Comparison of ENCODE assay signal across 9 cellular contexts in the genomic region with DNA sequence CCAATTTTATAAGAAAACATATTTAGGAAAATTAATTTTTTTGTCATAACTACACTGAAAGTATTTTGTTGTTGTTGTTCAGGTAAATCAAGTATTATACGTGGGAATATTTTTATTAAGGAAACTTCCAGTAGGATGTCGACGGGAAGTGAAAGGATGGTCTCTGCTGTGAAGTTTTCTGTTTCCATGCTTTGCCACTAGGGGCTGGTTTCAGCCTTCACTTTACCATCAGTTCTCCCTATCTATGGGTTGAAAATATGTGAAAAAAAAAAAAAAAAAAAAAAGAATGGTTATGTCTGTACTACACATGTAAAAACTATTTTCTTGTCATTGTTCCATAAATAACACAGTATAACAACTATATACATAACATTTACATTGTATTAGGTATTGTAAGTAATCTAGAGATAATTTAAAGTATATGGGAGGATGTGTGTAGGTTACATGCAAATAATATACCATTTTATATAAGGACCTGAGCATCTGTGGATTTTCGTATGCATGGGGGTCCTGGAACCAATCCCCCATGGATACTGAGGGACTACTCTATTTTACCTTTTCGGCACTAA.
A peak's percentile ranks its signal among the peaks of the same experiment; 100 is the strongest.
DNase-seq lines count a peak whose midpoint lies in the region; ATAC-seq and TF ChIP-seq lines count a peak whose summit lies in the region.
"Had no signal": no experiment of that assay in that cellular context is flagged by ENCODE, and none has a peak within 500 bp of the region (broad histone marks: within the 10 kb centered on the region; RNA-seq: fewer than 3 reads in every experiment).

No MANE protein-coding gene starts in this region.

- peaks cover 54% of the 10 kb centered on the region for H3K4me1 ChIP-seq in PC-9 (replicated peaks; ENCODE audit: insufficient read depth)
- H3K4me1 ChIP-seq in suprapubic skin = peaks cover 31% of the 10 kb centered on the region

- intact Hi-C loops in PC-9 (cut with micrococcal nuclease; ENCODE audit: unreplicated experiment) = no loop called here

- no peak for ATAC-seq in HG02610 (IDR thresholded peaks at IDR 0.05; ENCODE audit: unreplicated experiment)

- peaks cover 19% of the 10 kb centered on the region for H3F3A ChIP-seq in PC-9 (ENCODE audit: insufficient read depth, low read depth)

- no peak overlapping the region for H3K27ac ChIP-seq in PC-9
- no peak overlapping the region for H3K27ac ChIP-seq in suprapubic skin
- H3K27ac ChIP-seq: BLaER1 treated with 17β-estradiol and CSF1 and Interleukin-3, amounts not matched to agents 10 nM and 100 nM had no signal

- H3K27me3 ChIP-seq in PC-9 (ENCODE audit: insufficient read depth, low read depth) = no peaks in the 10 kb centered on the region
- H3K27me3 ChIP-seq in suprapubic skin = no peaks in the 10 kb centered on the region

- H2AFZ ChIP-seq in PC-9 = no peak overlapping the region

- 71% methylated on average over 5 of the region's 5 CpGs for WGBS in suprapubic skin

- H3K9me3 ChIP-seq in PC-9 (ENCODE audit: insufficient read depth, low read depth) (no peaks in the 10 kb centered on the region), suprapubic skin (no peaks in the 10 kb centered on the region)

- TF ChIP-seq CTCF in PC-9 (conservative IDR thresholded peaks at IDR 0.05) (peak; percentile 62), suprapubic skin (IDR thresholded peaks at IDR 0.05) (peak; percentile 48)

- CTCF ChIA-PET in PC-9 (lab: Charles Lee) = no interaction called here

- no peaks in the 10 kb centered on the region for H3K9me2 ChIP-seq in PC-9 (ENCODE audit: insufficient read depth)

- H3K4me2 ChIP-seq in PC-9 = no peak overlapping the region
- H3K4me2 ChIP-seq: BLaER1 treated with 17β-estradiol and CSF1 and Interleukin-3, amounts not matched to agents 10 nM and 100 nM had no signal

- H3K79me2 ChIP-seq in PC-9 (ENCODE audit: low read depth) = no peaks in the 10 kb centered on the region

- H3K4me3 ChIP-seq in PC-9 (no peak overlapping the region), suprapubic skin (no peak overlapping the region)
- H3K4me3 ChIP-seq: BLaER1 treated with 17β-estradiol and CSF1 and Interleukin-3, amounts not matched to agents 10 nM and 100 nM had no signal

- POLR2A ChIA-PET in PC-9 (lab: Charles Lee; ENCODE audit: unreplicated experiment) = no interaction called here

- H3K36me3 ChIP-seq in PC-9 (ENCODE audit: low read depth) (no peaks in the 10 kb centered on the region), suprapubic skin (no peaks in the 10 kb centered on the region)
- H3K36me3 ChIP-seq: BLaER1 treated with 17β-estradiol and CSF1 and Interleukin-3, amounts not matched to agents 10 nM and 100 nM had no signal

- no peaks in the 10 kb centered on the region for H4K20me1 ChIP-seq in PC-9 (ENCODE audit: insufficient read depth)

- TF ChIP-seq POLR2A in erythroblast (IDR thresholded peaks at IDR 0.05; ENCODE audit: low read length) = peak; percentile 10
- no peak for TF ChIP-seq POLR2A in suprapubic skin (IDR thresholded peaks at IDR 0.05)

- no TSS peak for BruUV-seq in PC-9 (replicated peaks; lab: Mats Ljungman, UMichigan)

- DNase-seq in NCI-H1105 treated with DMSO at 0.1 percent for 48 hours (lab: John Stamatoyannopoulos, UW) (peak; percentile 20), NCI-H1105 (lab: John Stamatoyannopoulos, UW) (no peak), PC-9 (no peak), erythroblast (lab: John Stamatoyannopoulos, UW) (peak; percentile 19 to 31), suprapubic skin (ENCODE audit: low spot score in 2 of 2) (no peak), inferior parietal cortex (ENCODE audit: extremely low spot score) (no peak), NCI-H1417 treated with DMSO at 0.1 percent for 48 hours (lab: John Stamatoyannopoulos, UW) (no peak)

- no peak for TF ChIP-seq EP300 in suprapubic skin (IDR thresholded peaks at IDR 0.05)

Comparison
In these comparisons a context has a peak if more than half of its experiments do, and no peak if none do; other contexts are left out.
1. DNase-seq: peak in NCI-H1105 treated with DMSO at 0.1 percent for 48 hours (single experiment) and erythroblast (2 of 2); none in NCI-H1105 (single experiment), PC-9 (0 of 2), suprapubic skin (0 of 2), inferior parietal cortex (single experiment) and NCI-H1417 treated with DMSO at 0.1 percent for 48 hours (single experiment).